34 cellular contexts compared by ENCODE assay signal in the genomic region with DNA sequence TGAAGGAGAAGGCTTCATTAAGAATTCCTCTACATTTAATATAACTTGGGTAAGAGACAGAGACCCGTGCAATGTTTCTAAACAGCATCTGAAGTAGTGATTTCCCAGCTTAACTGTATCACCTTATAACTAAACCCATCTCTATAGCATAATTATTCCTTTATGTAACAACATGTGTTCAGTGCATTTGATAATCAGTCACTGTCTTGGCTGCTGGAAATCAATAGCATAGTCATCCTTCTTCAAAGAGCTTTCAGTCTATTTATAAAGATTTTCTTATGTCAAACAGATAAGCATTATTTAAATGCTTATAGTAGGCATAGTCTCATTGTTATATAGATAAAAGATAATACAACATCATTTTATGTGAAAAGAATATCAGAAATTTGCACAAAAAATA.
"Had no signal": no experiment of that assay in that cellular context is flagged by ENCODE, and none has a peak within 500 bp of the region (broad histone marks: within the 10 kb centered on the region; RNA-seq: fewer than 3 reads in every experiment).

No MANE protein-coding gene starts in this region.

- DNase-seq: Karpas-422, Kasumi-1, MG63, MM.1S, MV-4-11, NCI-H1048, NCI-H1092, NCI-H1092 treated with DMSO at 0.1 percent for 48 hours, NCI-H1105, NCI-H1105 treated with DMSO at 0.1 percent for 48 hours, NCI-H1417, NCI-H1417 treated with DMSO at 0.1 percent for 48 hours, NCI-H1436, NCI-H1436 treated with DMSO at 0.1 percent for 48 hours, NCI-H146, NCI-H1694, NCI-H1694 treated with DMSO at 0.1 percent for 48 hours, NCI-H187, NCI-H187 treated with DMSO at 0.1 percent for 48 hours, NCI-H1930, NCI-H2029, NCI-H2029 treated with DMSO at 0.1 percent for 48 hours, NCI-H2081, NCI-H2081 treated with DMSO at 0.1 percent for 48 hours, NCI-H2107, NCI-H2171, NCI-H2171 treated with DMSO at 0.1 percent for 48 hours, NCI-H2227 treated with DMSO at 0.1 percent for 48 hours, NCI-H226, NCI-H345, NCI-H446, NCI-H446 treated with DMSO at 0.1 percent for 48 hours, NCI-H510A, NCI-H510A treated with DMSO at 0.1 percent for 48 hours had no signal
